14 cellular contexts compared by ENCODE assay signal in the genomic region with DNA sequence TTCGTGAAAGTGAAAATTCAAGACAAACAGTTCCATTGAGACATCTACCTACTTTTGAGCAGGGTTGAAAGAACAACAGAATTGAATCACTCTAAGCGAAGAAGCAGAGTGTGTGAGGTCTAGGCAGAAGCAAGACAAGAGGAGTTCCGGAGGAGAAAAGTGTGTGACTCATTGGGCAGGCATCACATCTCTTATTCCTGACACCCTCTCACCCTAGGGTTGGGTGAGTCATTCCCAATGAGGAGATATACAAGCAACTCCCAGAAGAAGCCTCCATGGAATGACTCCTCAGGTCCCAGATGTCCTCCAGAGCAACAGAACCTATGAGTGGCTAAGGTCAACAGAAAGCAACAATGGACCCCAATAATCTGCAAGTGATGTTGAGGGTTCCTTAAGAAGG. TPM values are rescaled to one million over a fixed set of nuclear protein-coding genes. Genes with fewer than 3 reads are reported as not detected.
DNase-seq lines count a peak whose midpoint lies in the region; ATAC-seq, FAIRE-seq and TF ChIP-seq lines count a peak whose summit lies in the region.
"Had no signal": no experiment of that assay in that cellular context is flagged by ENCODE, and none has a peak within 500 bp of the region (broad histone marks: within the 10 kb centered on the region; RNA-seq: fewer than 3 reads in every experiment).

No MANE protein-coding gene starts in this region.

- no peak overlapping the region for H3K9ac ChIP-seq in astrocyte (ENCODE audit: low read length)

- H2AFZ ChIP-seq in astrocyte (ENCODE audit: low read depth, low read length): no peak overlapping the region

- CTCF ChIA-PET in AG04449 (lab: Yijun Ruan, JAX): no interaction called here

- no peak for TF ChIP-seq EP300 in transverse colon (IDR thresholded peaks at IDR 0.05; ENCODE audit: low read depth)

- H3K36me3 Mint-ChIP-seq in astrocyte (ENCODE audit: low read depth, unreplicated experiment): no peaks in the 10 kb centered on the region

- H3K36me3 ChIP-seq in astrocyte (ENCODE audit: insufficient read depth, low read length) (no peaks in the 10 kb centered on the region), transverse colon (no peaks in the 10 kb centered on the region)

- peak; percentile 73 for DNase-seq in AG04449 (ENCODE audit: low read depth, low spot score)
- DNase-seq in HPDE6-E6E7 (ENCODE audit: extremely low spot score): peak; percentile 72
- peak; percentile 94 for DNase-seq in astrocyte (ENCODE audit: low read depth)
- peak; percentile 25 for DNase-seq in iPS-NIHi7 (ENCODE audit: extremely low spot score)
- no peak for DNase-seq in transverse colon
- DNase-seq in activated CD4-positive, alpha-beta T cell treated with anti-CD3 and anti-CD28 coated beads for 1 hour: no peak
- DNase-seq in CD1c-positive myeloid dendritic cell (ENCODE audit: extremely low spot score): no peak
- DNase-seq: activated CD4-positive, alpha-beta T cell treated with anti-CD3 and anti-CD28 coated beads for 4 hours; dorsolateral prefrontal cortex; NCI-H446; nephron progenitor cell had no signal

- H3K27ac ChIP-seq in astrocyte (ENCODE audit: low read depth, low read length) (peak overlapping the region; percentile 15), transverse colon (no peak overlapping the region)
- H3K27ac ChIP-seq: C4-2B, dorsolateral prefrontal cortex had no signal

- H3K4me3 ChIP-seq in AG04449 (ENCODE audit: low read depth, low read length) (no peak overlapping the region), astrocyte (ENCODE audit: insufficient read depth, low read depth, low read length) (no peak overlapping the region), transverse colon (no peak overlapping the region)
- H3K4me3 ChIP-seq: dorsolateral prefrontal cortex had no signal

- peak overlapping the region; percentile 49 for H3K27ac Mint-ChIP-seq in astrocyte (ENCODE audit: unreplicated experiment)
- H3K27ac Mint-ChIP-seq: nephron progenitor cell had no signal

- 76 to 90% methylated on average over 3 of the region's 3 CpGs for WGBS in transverse colon (ENCODE audit: low coverage in 1 of 2), 2 donors

- intact Hi-C loops in transverse colon (cut with DNase I; ENCODE audit: low total_unique reads): no loop called here

- TF ChIP-seq POLR2A in transverse colon (IDR thresholded peaks at IDR 0.05): no peak

- H3K27me3 ChIP-seq in astrocyte (ENCODE audit: insufficient read depth, low read length) (no peaks in the 10 kb centered on the region), transverse colon (no peaks in the 10 kb centered on the region)

- no peaks in the 10 kb centered on the region for H4K20me1 ChIP-seq in astrocyte (ENCODE audit: insufficient read depth, low read length)

- H3K27me3 Mint-ChIP-seq in astrocyte (ENCODE audit: low read depth, unreplicated experiment): no peaks in the 10 kb centered on the region

- no peaks in the 10 kb centered on the region for H3K9me3 Mint-ChIP-seq in astrocyte (ENCODE audit: unreplicated experiment)
- H3K9me3 Mint-ChIP-seq: nephron progenitor cell had no signal

- POLR2A ChIA-PET in AG04449 (lab: Yijun Ruan, JAX): no interaction called here

- in situ Hi-C loops in transverse colon (cut with MboI; ENCODE audit: low pct_ligation_motif_present in 1 of 4, low pct_unique_long_range_greater_than_20kb in 1 of 4, low sequenced_read_pairs in 3 of 4): no loop called here

- peak overlapping the region; percentile 35 for H3K4me2 ChIP-seq in astrocyte (ENCODE audit: low read length)

- no peak for ATAC-seq in GM21423 (IDR thresholded peaks at IDR 0.05; ENCODE audit: unreplicated experiment)

- H3K79me2 ChIP-seq in astrocyte (ENCODE audit: insufficient read depth, low read length): no peaks in the 10 kb centered on the region

- H3K4me1 ChIP-seq in astrocyte (ENCODE audit: insufficient read depth, low read length): peaks cover 12% of the 10 kb centered on the region
- H3K4me1 ChIP-seq in transverse colon: no peaks in the 10 kb centered on the region

- no peak for TF ChIP-seq CTCF in AG04449 (IDR thresholded peaks at IDR 0.05; ENCODE audit: insufficient read depth, low read length, missing control alignments)
- TF ChIP-seq CTCF in astrocyte (IDR thresholded peaks at IDR 0.05; ENCODE audit: insufficient read depth, low read depth, low read length): no peak
- no peak for TF ChIP-seq CTCF in transverse colon (IDR thresholded peaks at IDR 0.05)

- H3K4me3 Mint-ChIP-seq in astrocyte (ENCODE audit: unreplicated experiment): peak overlapping the region; percentile 15
- H3K4me3 Mint-ChIP-seq: nephron progenitor cell had no signal

- H3K9me3 ChIP-seq in astrocyte (ENCODE audit: insufficient read depth, low read depth, low read length) (no peaks in the 10 kb centered on the region), transverse colon (no peaks in the 10 kb centered on the region)

- FAIRE-seq in astrocyte (lab: Jason Lieb, UNC): peak; percentile 97
- FAIRE-seq: H1 had no signal

- peaks cover 16% of the 10 kb centered on the region for H3K4me1 Mint-ChIP-seq in astrocyte (ENCODE audit: low read depth, unreplicated experiment)
- H3K4me1 Mint-ChIP-seq: nephron progenitor cell had no signal

RNA-seq across cellular contexts. Expression of a gene that starts 59.2 kb away (rescaled TPM):
- total RNA-seq in astrocyte (not detected in 2 replicates), transverse colon (under 1 TPM in 3 of 4 donors, not detected in 1; 0.27 to 0.48 (median 0.37) TPM)
- total RNA-seq: H1 had no signal

Comparison
In these comparisons a context has a peak if more than half of its experiments do, and no peak if none do; other contexts are left out.
1. DNase-seq: peak in AG04449 (single experiment), HPDE6-E6E7 (single experiment), astrocyte (single experiment) and iPS-NIHi7 (single experiment); none in transverse colon (single experiment), activated CD4-positive, alpha-beta T cell treated with anti-CD3 and anti-CD28 coated beads for 1 hour (single experiment) and CD1c-positive myeloid dendritic cell (single experiment).